In genomic region chr11:67286621-67287333, GRCh38 we compare ENCODE assay signal across 9 cellular contexts. TPM values are rescaled to one million over a fixed set of nuclear protein-coding genes. Genes with fewer than 3 reads are reported as not detected.
DNase-seq lines count a peak whose midpoint lies in the region; ATAC-seq and TF ChIP-seq lines count a peak whose summit lies in the region.
"Had no signal": no experiment of that assay in that cellular context is flagged by ENCODE, and none has a peak within 500 bp of the region (broad histone marks: within the 10 kb centered on the region; RNA-seq: fewer than 3 reads in every experiment).

No MANE protein-coding gene starts in this region.

- no peaks in the 10 kb centered on the region for H3K9me3 Mint-ChIP-seq in activated naive CD8-positive, alpha-beta T cell treated with anti-CD3 and anti-CD28 coated beads, Interleukin-2, amount 50 U/mL, for 24 hours

- H3K36me3 Mint-ChIP-seq in activated naive CD8-positive, alpha-beta T cell treated with anti-CD3 and anti-CD28 coated beads, Interleukin-2, amount 50 U/mL, for 24 hours (ENCODE audit: low read depth) = peaks cover 24% of the 10 kb centered on the region

- no peak for TF ChIP-seq EP300 in transverse colon (IDR thresholded peaks at IDR 0.05; ENCODE audit: low read depth)

- H3K36me3 ChIP-seq in transverse colon = peaks cover 0 to 44% (median 24%) of the 10 kb centered on the region in 4 donors

- no peaks in the 10 kb centered on the region for H3K9me3 ChIP-seq in transverse colon

- no peaks in the 10 kb centered on the region for H3K27me3 Mint-ChIP-seq in activated naive CD8-positive, alpha-beta T cell treated with anti-CD3 and anti-CD28 coated beads, Interleukin-2, amount 50 U/mL, for 24 hours

- WGBS in transverse colon (ENCODE audit: low coverage in 1 of 2), 2 donors = 76% methylated on average over 8 of the region's 8 CpGs; no CpG with 5 or more reads in 1 of the 2 donors

- peaks cover 42% of the 10 kb centered on the region for H3K4me1 Mint-ChIP-seq in activated naive CD8-positive, alpha-beta T cell treated with anti-CD3 and anti-CD28 coated beads, Interleukin-2, amount 50 U/mL, for 24 hours

- peak; percentile 76 for DNase-seq in activated CD8-positive, alpha-beta memory T cell treated with anti-CD3 and anti-CD28 coated beads for 24 hours
- no peak for DNase-seq in activated CD8-positive, alpha-beta memory T cell treated with anti-CD3 and anti-CD28 coated beads, Interleukin-2, amount 50 U/mL, for 48 hours
- DNase-seq in activated naive CD8-positive, alpha-beta T cell treated with anti-CD3 and anti-CD28 coated beads, Interleukin-2, amount 50 U/mL, for 24 hours = no peak
- DNase-seq in medulla oblongata (ENCODE audit: extremely low spot score) (peak; percentile 84), transverse colon (no peak), GDM1 (lab: John Stamatoyannopoulos, UW) (no peak)
- DNase-seq: retina had no signal

- no peak for ATAC-seq in activated naive CD8-positive, alpha-beta T cell treated with anti-CD3 and anti-CD28 coated beads, Interleukin-2, amount 50 U/mL, for 24 hours
- no peak for ATAC-seq in GM21786 (IDR thresholded peaks at IDR 0.05; ENCODE audit: unreplicated experiment)
- no peak for ATAC-seq in HG02642 (IDR thresholded peaks at IDR 0.05; ENCODE audit: poor library complexity, unreplicated experiment)

- H3K27me3 ChIP-seq in transverse colon = no peaks in the 10 kb centered on the region

- H3K4me3 ChIP-seq in transverse colon = no peak overlapping the region

- H3K4me3 Mint-ChIP-seq in activated naive CD8-positive, alpha-beta T cell treated with anti-CD3 and anti-CD28 coated beads, Interleukin-2, amount 50 U/mL, for 24 hours = peak overlapping the region; percentile 67

- intact Hi-C loops in transverse colon (cut with DNase I; ENCODE audit: low total_unique reads) = no loop called here

- peaks cover 22 to 35% (median 32%) of the 10 kb centered on the region in 4 donors for H3K4me1 ChIP-seq in transverse colon

- TF ChIP-seq CTCF in transverse colon (IDR thresholded peaks at IDR 0.05) = no peak

- peak overlapping the region; percentile 93 for H3K27ac Mint-ChIP-seq in activated naive CD8-positive, alpha-beta T cell treated with anti-CD3 and anti-CD28 coated beads, Interleukin-2, amount 50 U/mL, for 24 hours

- in situ Hi-C loops in transverse colon (cut with MboI; ENCODE audit: low pct_ligation_motif_present in 1 of 4, low pct_unique_long_range_greater_than_20kb in 1 of 4, low sequenced_read_pairs in 3 of 4) = no loop called here

- TF ChIP-seq POLR2A in transverse colon (IDR thresholded peaks at IDR 0.05) = no peak

- peak overlapping the region; percentile 91 to 100 (median 98) for H3K27ac ChIP-seq in transverse colon

RNA-seq across cellular contexts. Expression of gene ANKRD13D, which starts 2.3 kb away (rescaled TPM):
- total RNA-seq in transverse colon = 100 to 1,000 TPM in 1 of 4 donors, 10 to 100 TPM in 3; 19.7 to 194 (median 54.5) TPM

RNA-seq across cellular contexts. Expression of gene SSH3, which starts 16.6 kb away (rescaled TPM):
- 100 to 1,000 TPM in 2 of 4 donors, 10 to 100 TPM in 2; 73.0 to 174 (median 123) TPM for total RNA-seq in transverse colon

RNA-seq across cellular contexts. Expression of gene GRK2, which starts 20.5 kb away (rescaled TPM):
- total RNA-seq in transverse colon = 100 to 1,000 TPM; 104 to 294 (median 160) TPM

Comparison
In these comparisons a context has a peak if more than half of its experiments do, and no peak if none do; other contexts are left out.
1. DNase-seq: peak in activated CD8-positive, alpha-beta memory T cell treated with anti-CD3 and anti-CD28 coated beads for 24 hours (single experiment) and medulla oblongata (single experiment); none in activated CD8-positive, alpha-beta memory T cell treated with anti-CD3 and anti-CD28 coated beads, Interleukin-2, amount 50 U/mL, for 48 hours (single experiment), activated naive CD8-positive, alpha-beta T cell treated with anti-CD3 and anti-CD28 coated beads, Interleukin-2, amount 50 U/mL, for 24 hours (single experiment), transverse colon (single experiment) and GDM1 (single experiment).